Comparison of ENCODE assay signal across 8 cellular contexts in the genomic region with DNA sequence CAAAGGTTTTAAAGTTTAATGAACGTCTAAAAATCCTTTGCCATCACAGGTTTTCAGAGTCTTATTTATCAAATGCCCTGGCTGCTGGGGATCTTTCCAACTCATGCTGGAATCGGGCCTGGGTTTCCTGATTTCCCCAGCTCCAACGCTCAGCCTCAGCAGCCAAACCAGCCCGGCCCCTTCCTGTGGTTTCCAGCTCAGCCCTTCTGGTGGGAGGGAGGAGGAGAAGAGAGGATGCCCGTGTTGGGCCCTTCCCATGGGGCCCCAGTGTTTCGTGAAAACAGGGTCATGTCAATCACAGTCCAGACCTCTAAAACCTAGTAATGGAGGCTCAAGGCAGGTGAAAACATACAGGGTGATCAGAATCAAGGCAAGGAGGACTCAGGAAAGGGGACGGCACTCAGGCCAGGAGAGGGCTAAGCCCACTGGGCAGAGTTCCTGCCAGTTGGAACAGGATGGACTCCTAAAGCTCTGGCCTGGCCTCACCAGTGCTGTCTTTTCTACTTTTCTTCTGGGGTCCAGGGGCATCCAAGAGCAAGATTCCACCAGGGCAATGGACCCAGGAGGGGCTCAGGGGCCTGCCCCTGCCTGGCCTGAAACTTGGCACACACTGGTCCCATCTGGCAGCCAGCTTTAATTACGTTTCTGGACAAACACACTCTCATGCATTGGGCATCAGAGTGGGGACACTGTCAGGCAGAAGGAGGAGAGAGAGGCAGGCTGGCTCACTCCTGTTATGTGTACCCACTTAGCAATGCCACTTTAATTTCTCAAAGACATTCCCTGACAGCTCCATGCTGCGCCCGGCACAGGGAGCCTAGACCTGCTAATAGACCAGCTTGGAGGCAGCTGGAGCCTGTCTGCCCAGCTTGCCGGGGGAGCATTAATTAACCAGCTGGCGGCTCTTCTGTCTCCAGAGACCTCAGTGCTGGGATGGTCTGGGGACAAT.
DNase-seq lines count a peak whose midpoint lies in the region; ATAC-seq and TF ChIP-seq lines count a peak whose summit lies in the region.

No MANE protein-coding gene starts in this region.

- H3K4me3 ChIP-seq in neutrophil (ENCODE audit: low read depth in 1 of 2, low read length in 1 of 2), result peak overlapping the region in 1 of 2 experiments; percentile 5

- peak; percentile 89 for DNase-seq in NCI-H1694 treated with DMSO at 0.1 percent for 48 hours (lab: John Stamatoyannopoulos, UW)
- DNase-seq in dermis microvascular lymphatic vessel endothelial cell (ENCODE audit: low read depth in 2 of 2), result peak; percentile 68 to 81
- DNase-seq in HuH-7.5 (ENCODE audit: low spot score), result no peak
- no peak for DNase-seq in glomerular visceral epithelial cell (ENCODE audit: extremely low spot score)
- DNase-seq in cortex of kidney (lab: John Stamatoyannopoulos, UW), result no peak

- no peak for ATAC-seq in HG03045 (IDR thresholded peaks at IDR 0.05; ENCODE audit: unreplicated experiment)

- TF ChIP-seq CTCF in C4-2B (conservative IDR thresholded peaks at IDR 0.05) (no peak), neutrophil (IDR thresholded peaks at IDR 0.05) (no peak)

- H3K27ac ChIP-seq in C4-2B (peak overlapping the region; percentile 49), neutrophil (peak overlapping the region; percentile 20)

- peaks cover 13% of the 10 kb centered on the region for H3K9me3 ChIP-seq in neutrophil

- no peaks in the 10 kb centered on the region for H3K36me3 ChIP-seq in neutrophil

- H3K27me3 ChIP-seq in neutrophil, result no peaks in the 10 kb centered on the region

- peaks cover 22 to 23% of the 10 kb centered on the region in 2 experiments for H3K4me1 ChIP-seq in neutrophil (ENCODE audit: control insufficient read depth in 1 of 2, insufficient read depth in 1 of 2, low read depth in 1 of 2, low read length in 1 of 2)

Comparison
In these comparisons a context has a peak if more than half of its experiments do, and no peak if none do; other contexts are left out.
1. DNase-seq: peak in NCI-H1694 treated with DMSO at 0.1 percent for 48 hours (single experiment) and dermis microvascular lymphatic vessel endothelial cell (2 of 2); none in HuH-7.5 (single experiment), glomerular visceral epithelial cell (single experiment) and cortex of kidney (single experiment).